Comparison of ENCODE assay signal across 21 cellular contexts in the genomic region with DNA sequence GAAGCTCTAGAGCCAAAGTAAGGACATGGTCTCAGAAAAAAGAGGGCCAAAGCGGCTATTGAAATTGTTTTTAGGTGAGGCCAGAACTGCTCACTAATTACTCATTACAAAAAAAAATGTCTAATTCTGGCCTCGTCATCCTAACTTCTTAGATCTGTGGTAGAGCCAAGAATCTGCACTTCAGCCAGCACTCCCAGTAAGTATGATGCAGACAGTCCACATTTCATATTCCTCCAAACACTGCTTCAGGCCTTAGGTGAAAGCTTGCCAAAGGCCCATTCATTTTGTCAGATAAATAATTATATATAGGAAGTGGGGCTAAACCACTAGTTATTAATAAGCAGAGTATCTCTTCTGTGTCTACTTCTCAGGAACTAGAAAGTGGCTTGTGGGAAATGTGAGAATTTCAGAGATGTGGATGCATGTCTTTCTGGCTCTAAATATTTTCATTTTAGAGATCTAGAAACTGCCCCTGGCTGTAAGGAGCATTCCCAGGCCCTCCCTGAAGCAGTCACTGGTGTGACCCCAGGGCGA.
"Had no signal": no experiment of that assay in that cellular context is flagged by ENCODE, and none has a peak within 500 bp of the region (broad histone marks: within the 10 kb centered on the region; RNA-seq: fewer than 3 reads in every experiment).

No MANE protein-coding gene starts in this region.

- ATAC-seq: esophagus mucosa; gastroesophageal sphincter; left lobe of liver; naive thymus-derived CD8-positive, alpha-beta T cell had no signal

- DNase-seq: cortex of kidney; dorsolateral prefrontal cortex; effector memory CD4-positive, alpha-beta T cell; glutamatergic neuron; islet precursor cell; mammary epithelial cell; naive thymus-derived CD8-positive, alpha-beta T cell; posterior cingulate gyrus; sigmoid colon; stimulated activated CD4-positive, alpha-beta T cell treated with anti-CD3 and anti-CD28 coated beads, Interleukin-2, amount 100 ng/mL, for 24 hours; stimulated activated CD4-positive, alpha-beta T cell treated with anti-CD3 and anti-CD28 coated beads, Interleukin-4, amount 100 ng/mL, for 4 hours; stimulated activated naive CD4-positive, alpha-beta T cell treated with Interleukin-2 at 50 U/mL for 16 hours; tibial artery; upper lobe of left lung; uterus had no signal

- H3K27ac Mint-ChIP-seq: naive thymus-derived CD8-positive, alpha-beta T cell had no signal

- H3K4me1 Mint-ChIP-seq: naive thymus-derived CD8-positive, alpha-beta T cell had no signal

- H3K36me3 Mint-ChIP-seq: naive thymus-derived CD8-positive, alpha-beta T cell had no signal

- H3K27ac ChIP-seq: dorsolateral prefrontal cortex, gastroesophageal sphincter, neutrophil, sigmoid colon, skin epidermis, suprapubic skin, tibial artery, upper lobe of left lung, uterus had no signal

- H3K4me1 ChIP-seq: gastroesophageal sphincter, sigmoid colon, suprapubic skin, tibial artery, upper lobe of left lung, uterus had no signal

- H3K36me3 ChIP-seq: gastroesophageal sphincter, neutrophil, sigmoid colon, suprapubic skin, tibial artery, upper lobe of left lung, uterus had no signal

- H3K4me3 ChIP-seq: dorsolateral prefrontal cortex, gastroesophageal sphincter, sigmoid colon, skin epidermis, suprapubic skin, tibial artery, upper lobe of left lung, uterus had no signal

- H3K9me3 ChIP-seq: gastroesophageal sphincter, neutrophil, sigmoid colon, suprapubic skin, tibial artery, upper lobe of left lung, uterus had no signal

- H3K4me3 Mint-ChIP-seq: naive thymus-derived CD8-positive, alpha-beta T cell had no signal

- H3K27me3 ChIP-seq: gastroesophageal sphincter, neutrophil, sigmoid colon, suprapubic skin, tibial artery, upper lobe of left lung, uterus had no signal
